ENCODE assay signal across 8 cellular contexts in genomic region chr12:54126696-54127537, GRCh38.
A peak's percentile ranks its signal among the peaks of the same experiment; 100 is the strongest.
DNase-seq lines count a peak whose midpoint lies in the region; ATAC-seq and TF ChIP-seq lines count a peak whose summit lies in the region.

No MANE protein-coding gene starts in this region.

- peak overlapping the region; percentile 67 for H3K4me3 Mint-ChIP-seq in GM23338
- peak overlapping the region; percentile 48 for H3K4me3 Mint-ChIP-seq in activated naive CD8-positive, alpha-beta T cell treated with anti-CD3 and anti-CD28 coated beads for 36 hours

- no peak overlapping the region for H3K9ac ChIP-seq in iPS-20b (ENCODE audit: low read depth, low read length)
- peak overlapping the region; percentile 70 to 78 (median 77) for H3K9ac ChIP-seq in skeletal muscle tissue (ENCODE audit: low read depth in 1 of 3, low read length in 3 of 3)

- H2AFZ ChIP-seq in GM23338, result peak overlapping the region; percentile 93; the same call in 1 of the 2 replicates

- H3K4me2 ChIP-seq in GM23338, result peak overlapping the region; percentile 91

- H3K27me3 ChIP-seq in GM23338 (ENCODE audit: insufficient read depth), result peaks cover 100% of the 10 kb centered on the region
- peaks cover 100% of the 10 kb centered on the region for H3K27me3 ChIP-seq in iPS-20b (ENCODE audit: insufficient read depth, low read length)
- peaks cover 9 to 20% (median 12%) of the 10 kb centered on the region in 3 donors for H3K27me3 ChIP-seq in skeletal muscle tissue (ENCODE audit: control insufficient read depth in 3 of 3, insufficient read depth in 3 of 3, low read length in 3 of 3)

- peaks cover 43% of the 10 kb centered on the region for H3K4me1 ChIP-seq in GM23338 (ENCODE audit: insufficient read depth)
- peaks cover 4% of the 10 kb centered on the region; the same call in 1 of the 2 replicates for H3K4me1 ChIP-seq in iPS-20b (ENCODE audit: insufficient read depth, low read length)
- H3K4me1 ChIP-seq in skeletal muscle tissue (ENCODE audit: control insufficient read depth in 3 of 3, insufficient read depth in 3 of 3, low read length in 3 of 3), result peaks cover 10 to 13% (median 11%) of the 10 kb centered on the region in 3 donors

- DNase-seq in GM23338 (ENCODE audit: low spot score), result peak; percentile 77
- peak; percentile 25 for DNase-seq in activated naive CD8-positive, alpha-beta T cell treated with anti-CD3 and anti-CD28 coated beads for 36 hours
- DNase-seq in NCI-H1105 treated with DMSO at 0.1 percent for 48 hours (lab: John Stamatoyannopoulos, UW), result no peak
- DNase-seq in NCI-H146 treated with DMSO at 0.1 percent for 48 hours (lab: John Stamatoyannopoulos, UW; ENCODE audit: unreplicated experiment), result no peak

- H3K36me3 ChIP-seq in GM23338 (ENCODE audit: insufficient read depth) (no peaks in the 10 kb centered on the region), iPS-20b (ENCODE audit: insufficient read depth, low read depth, low read length) (no peaks in the 10 kb centered on the region), skeletal muscle tissue (ENCODE audit: control insufficient read depth in 3 of 3, insufficient read depth in 3 of 3, low read length in 3 of 3) (peaks cover 0 to 2% (median 0%) of the 10 kb centered on the region in 3 donors)

- H3K9me3 ChIP-seq in iPS-20b (ENCODE audit: insufficient read depth, low read depth, low read length) (no peaks in the 10 kb centered on the region; the same call in 1 of the 2 replicates), skeletal muscle tissue (ENCODE audit: control insufficient read depth in 3 of 3, low read length in 3 of 3) (no peaks in the 10 kb centered on the region)

- H3K27ac ChIP-seq in GM23338 (ENCODE audit: low read depth) (no peak overlapping the region), iPS-20b (ENCODE audit: low read length) (no peak overlapping the region), skeletal muscle tissue (ENCODE audit: low read depth, low read length) (peak overlapping the region; percentile 56)

- H3F3A ChIP-seq in GM23338 (replicated peaks; ENCODE audit: low read depth), result peaks cover 13% of the 10 kb centered on the region

- peaks cover 6% of the 10 kb centered on the region; the same call in 1 of the 3 replicates for H3K36me3 Mint-ChIP-seq in GM23338 (ENCODE audit: low read depth)
- no peaks in the 10 kb centered on the region for H3K36me3 Mint-ChIP-seq in activated naive CD8-positive, alpha-beta T cell treated with anti-CD3 and anti-CD28 coated beads for 36 hours

- H3K9me2 ChIP-seq in GM23338 (ENCODE audit: insufficient read depth), result no peaks in the 10 kb centered on the region

- no peak for TF ChIP-seq CTCF in GM23338 (conservative IDR thresholded peaks at IDR 0.05; ENCODE audit: low read depth in 2 of 2)

- H3K4me3 ChIP-seq in GM23338 (peak overlapping the region; percentile 74), iPS-20b (ENCODE audit: low read length) (peak overlapping the region; percentile 53), skeletal muscle tissue (ENCODE audit: low read length in 3 of 3) (peak overlapping the region; percentile 71 to 77 (median 76))

- no peaks in the 10 kb centered on the region for H3K79me2 ChIP-seq in GM23338 (replicated peaks; ENCODE audit: insufficient read depth)

- ATAC-seq in GM23338 (peak; percentile 68), GM21737 (IDR thresholded peaks at IDR 0.05; ENCODE audit: unreplicated experiment) (no peak), GM21515 (IDR thresholded peaks at IDR 0.05; ENCODE audit: unreplicated experiment) (no peak)

- H3K27me3 Mint-ChIP-seq in GM23338 (ENCODE audit: insufficient read depth, low read depth, poor library complexity), result peaks cover 100% of the 10 kb centered on the region
- peaks cover 72% of the 10 kb centered on the region for H3K27me3 Mint-ChIP-seq in activated naive CD8-positive, alpha-beta T cell treated with anti-CD3 and anti-CD28 coated beads for 36 hours

- peaks cover 44% of the 10 kb centered on the region for H3K4me1 Mint-ChIP-seq in GM23338
- H3K4me1 Mint-ChIP-seq in activated naive CD8-positive, alpha-beta T cell treated with anti-CD3 and anti-CD28 coated beads for 36 hours, result peaks cover 9% of the 10 kb centered on the region

- no peak overlapping the region for H3K27ac Mint-ChIP-seq in GM23338
- H3K27ac Mint-ChIP-seq in activated naive CD8-positive, alpha-beta T cell treated with anti-CD3 and anti-CD28 coated beads for 36 hours, result no peak overlapping the region

- H3K9me3 Mint-ChIP-seq in GM23338, result peaks cover 6% of the 10 kb centered on the region; the same call in 2 of the 3 replicates
- H3K9me3 Mint-ChIP-seq in activated naive CD8-positive, alpha-beta T cell treated with anti-CD3 and anti-CD28 coated beads for 36 hours, result no peaks in the 10 kb centered on the region

- H4K20me1 ChIP-seq in GM23338 (replicated peaks; ENCODE audit: insufficient read depth), result peaks cover 30% of the 10 kb centered on the region

TF ChIP-seq in GM23338, 12 proteins besides CTCF, POLR2A, EP300 and RAD21:
- TF ChIP-seq JUNB (IDR thresholded peaks at IDR 0.05; ENCODE audit: unreplicated experiment) (no peak), EZH2phosphoT487 (IDR thresholded peaks at IDR 0.05; ENCODE audit: unreplicated experiment) (peak; percentile 5), EZH2 (IDR thresholded peaks at IDR 0.05; ENCODE audit: low read depth, unreplicated experiment) (peak; percentile 89)
TF ChIP-seq in GM23338: peak in this region for 2.

Comparison
In these comparisons a context has a peak if more than half of its experiments do, and no peak if none do; other contexts are left out.
1. DNase-seq: peak in GM23338 (single experiment) and activated naive CD8-positive, alpha-beta T cell treated with anti-CD3 and anti-CD28 coated beads for 36 hours (single experiment); none in NCI-H1105 treated with DMSO at 0.1 percent for 48 hours (single experiment) and NCI-H146 treated with DMSO at 0.1 percent for 48 hours (single experiment).
2. Peak in every context shown above with its lines, with median percentiles within 50 percentile points of each other: H3K4me3 ChIP-seq.